In genomic region chr3:107963581-107963980, GRCh38 we compare ENCODE assay signal across 15 cellular contexts.
A peak's percentile ranks its signal among the peaks of the same experiment; 100 is the strongest.
DNase-seq lines count a peak whose midpoint lies in the region; ATAC-seq, FAIRE-seq and TF ChIP-seq lines count a peak whose summit lies in the region.
"Had no signal": no experiment of that assay in that cellular context is flagged by ENCODE, and none has a peak within 500 bp of the region (broad histone marks: within the 10 kb centered on the region; RNA-seq: fewer than 3 reads in every experiment).

No MANE protein-coding gene starts in this region.

- H3K36me3 ChIP-seq in upper lobe of left lung = no peaks in the 10 kb centered on the region
- H3K36me3 ChIP-seq: BE2C, HAP-1 had no signal

- no peak for FAIRE-seq in GM12891 (lab: Jason Lieb, UNC)
- FAIRE-seq: D721Med, HepG2 had no signal

- no peaks in the 10 kb centered on the region for H3K27me3 ChIP-seq in upper lobe of left lung
- H3K27me3 ChIP-seq: BE2C had no signal

- H3K27ac ChIP-seq in upper lobe of left lung = no peak overlapping the region

- TF ChIP-seq POLR2A in GM12891 (IDR thresholded peaks at IDR 0.05; ENCODE audit: low read depth, low read length) (no peak), upper lobe of left lung (IDR thresholded peaks at IDR 0.05) (no peak)

- TF ChIP-seq CTCF in astrocyte of the spinal cord (IDR thresholded peaks at IDR 0.05; ENCODE audit: low read depth, low read length) (no peak), fibroblast of the aortic adventitia (IDR thresholded peaks at IDR 0.05; ENCODE audit: insufficient read depth, low read length) (no peak), upper lobe of left lung (IDR thresholded peaks at IDR 0.05) (no peak)

- WGBS in upper lobe of left lung, 2 donors = 59 to 64% methylated on average over 1 of the region's 1 CpG

- in situ Hi-C loops in G401 (cut with HindIII; ENCODE audit: low sequenced_read_pairs) (no loop called here), astrocyte of the spinal cord (cut with HindIII; ENCODE audit: low sequenced_read_pairs) (no loop called here)

- H3K4me3 ChIP-seq in astrocyte of the spinal cord (ENCODE audit: low read depth, low read length) = no peak overlapping the region
- H3K4me3 ChIP-seq in fibroblast of the aortic adventitia (ENCODE audit: low read depth, low read length) = no peak overlapping the region
- no peak overlapping the region for H3K4me3 ChIP-seq in upper lobe of left lung
- H3K4me3 ChIP-seq: HAP-1 had no signal

- peaks cover 0 to under 1% (median 0%) of the 10 kb centered on the region in 4 donors for H3K4me1 ChIP-seq in upper lobe of left lung
- H3K4me1 ChIP-seq: HAP-1 had no signal

- TF ChIP-seq EP300 in upper lobe of left lung (IDR thresholded peaks at IDR 0.05) = no peak

- DNase-seq in G401 (ENCODE audit: low spot score) = peak; percentile 55
- DNase-seq in astrocyte of the spinal cord (ENCODE audit: low read depth, low spot score) = peak; percentile 8
- peak; percentile 67 for DNase-seq in fibroblast of the aortic adventitia (ENCODE audit: low read depth)
- DNase-seq in renal cortical epithelial cell (ENCODE audit: low read depth) = peak; percentile 85
- no peak for DNase-seq in GM12891 (ENCODE audit: insufficient read length, low spot score)
- no peak for DNase-seq in upper lobe of left lung
- DNase-seq: CD4-positive, CD25-positive, alpha-beta regulatory T cell; CD8-positive, alpha-beta memory T cell; COR-L47; GDM1 had no signal

- no peaks in the 10 kb centered on the region for H3K9me3 ChIP-seq in upper lobe of left lung
- H3K9me3 ChIP-seq: BE2C, HAP-1 had no signal

- ATAC-seq in upper lobe of left lung (ENCODE audit: low FRiP score in 2 of 2) (no peak), GM18907 (IDR thresholded peaks at IDR 0.05; ENCODE audit: unreplicated experiment) (no peak)
- ATAC-seq: HepG2 had no signal

TF ChIP-seq in GM12891, 5 proteins besides CTCF, POLR2A, EP300 and RAD21:
- no peak for TF ChIP-seq POLR2AphosphoS5 (IDR thresholded peaks at IDR 0.05; ENCODE audit: low read depth, low read length)
- TF ChIP-seq SPI1 (IDR thresholded peaks at IDR 0.05; ENCODE audit: low read depth, low read length) = no peak
- TF ChIP-seq TAF1 (IDR thresholded peaks at IDR 0.05; ENCODE audit: low read depth, low read length) = no peak
- no peak for TF ChIP-seq PAX5 (IDR thresholded peaks at IDR 0.05; ENCODE audit: insufficient read depth, low read length, severe bottlenecking)
- no peak for TF ChIP-seq POU2F2 (IDR thresholded peaks at IDR 0.05; ENCODE audit: low read depth, low read length)

Comparison
In these comparisons a context has a peak if more than half of its experiments do, and no peak if none do; other contexts are left out.
1. DNase-seq: peak in G401 (single experiment), astrocyte of the spinal cord (single experiment), fibroblast of the aortic adventitia (single experiment) and renal cortical epithelial cell (single experiment); none in GM12891 (single experiment) and upper lobe of left lung (0 of 2).